14 cellular contexts compared by ENCODE assay signal in the genomic region with DNA sequence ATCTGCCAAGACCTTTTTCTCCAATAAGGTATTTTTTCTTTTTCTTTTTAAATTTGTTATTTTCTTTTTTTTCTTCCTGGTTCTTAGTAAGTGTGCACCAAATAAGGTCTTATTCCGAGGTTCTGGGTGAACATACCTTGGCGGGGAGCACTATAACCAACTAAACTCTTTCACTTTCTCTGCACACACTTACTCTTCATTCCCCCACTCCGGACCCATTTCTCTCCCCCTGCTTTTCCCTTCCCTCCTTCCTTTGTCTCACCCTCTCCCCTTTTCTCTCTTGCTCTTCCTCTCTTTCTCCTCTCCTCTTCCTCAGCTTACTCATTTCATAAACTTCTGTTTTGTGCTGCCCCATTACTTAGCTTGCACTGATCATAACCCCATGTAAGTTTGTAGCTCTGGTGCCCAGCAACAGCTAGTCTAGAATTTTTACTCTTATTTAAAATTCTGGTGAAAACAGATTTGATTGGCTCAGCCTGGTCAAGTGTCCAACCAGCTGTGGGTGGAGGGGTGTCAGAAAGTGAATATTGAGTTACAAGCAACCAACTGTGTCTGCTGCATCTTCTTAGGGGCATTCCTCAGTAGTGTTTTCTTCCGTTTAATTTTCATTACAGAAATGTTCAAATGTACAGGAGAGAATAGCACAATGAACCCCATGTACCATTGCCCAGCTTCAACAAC.
DNase-seq lines count a peak whose midpoint lies in the region; ATAC-seq and TF ChIP-seq lines count a peak whose summit lies in the region.
"Had no signal": no experiment of that assay in that cellular context is flagged by ENCODE, and none has a peak within 500 bp of the region (broad histone marks: within the 10 kb centered on the region; RNA-seq: fewer than 3 reads in every experiment).

No MANE protein-coding gene starts in this region.

- H3K27ac ChIP-seq in neutrophil: peak overlapping the region; percentile 73
- H3K27ac ChIP-seq in spleen: peak overlapping the region in 2 of 8 donors; percentile 21 to 64
- H3K27ac ChIP-seq: gastrocnemius medialis, skin epidermis, upper lobe of right lung had no signal

- no peaks in the 10 kb centered on the region for H3K36me3 ChIP-seq in neutrophil
- H3K36me3 ChIP-seq in spleen: no peaks in the 10 kb centered on the region
- H3K36me3 ChIP-seq: gastrocnemius medialis, upper lobe of right lung had no signal

- DNase-seq in activated CD8-positive, alpha-beta memory T cell treated with anti-CD3 and anti-CD28 coated beads, Interleukin-2, amount 10 ng/mL, durations not matched to agents 7 days and 5 days: no peak
- no peak for DNase-seq in activated CD8-positive, alpha-beta memory T cell treated with anti-CD3 and anti-CD28 coated beads, Interleukin-2, amount 50 U/mL, for 48 hours
- DNase-seq in activated B cell treated with CpG ODN at 0.5 μM for 24 hours (no peak), spleen (no peak), Right ventricle myocardium inferior (ENCODE audit: missing footprints) (no peak), hippocampal formation (lab: John Stamatoyannopoulos, UW) (no peak)
- DNase-seq: cerebellar nuclear complex, gastrocnemius medialis, left ventricle myocardium superior, posterior cingulate gyrus, upper lobe of right lung had no signal

- POLR2A ChIA-PET in activated B cell treated with CpG ODN at 0.5 μM for 24 hours (lab: Charles Lee): no interaction called here

- H3K4me1 ChIP-seq in neutrophil (ENCODE audit: control insufficient read depth in 1 of 2, insufficient read depth in 1 of 2, low read depth in 1 of 2, low read length in 1 of 2) (peaks cover 22 to 24% of the 10 kb centered on the region in 2 experiments), spleen (peaks cover 0 to 23% (median 11%) of the 10 kb centered on the region in 6 donors)
- H3K4me1 ChIP-seq: gastrocnemius medialis, upper lobe of right lung had no signal

- no peaks in the 10 kb centered on the region for H3K9me3 Mint-ChIP-seq in activated CD8-positive, alpha-beta memory T cell treated with anti-CD3 and anti-CD28 coated beads, Interleukin-2, amount 10 ng/mL, durations not matched to agents 7 days and 5 days (ENCODE audit: low read depth)
- no peaks in the 10 kb centered on the region for H3K9me3 Mint-ChIP-seq in activated B cell treated with CpG ODN at 0.5 μM for 24 hours

- TF ChIP-seq CTCF in activated B cell treated with CpG ODN at 0.5 μM for 24 hours (IDR thresholded peaks at IDR 0.05): no peak
- no peak for TF ChIP-seq CTCF in neutrophil (IDR thresholded peaks at IDR 0.05)
- TF ChIP-seq CTCF in spleen (IDR thresholded peaks at IDR 0.05 in 8 of 11, conservative IDR thresholded peaks at IDR 0.05 in 3 of 11): no peak

- no peak for ATAC-seq in activated CD8-positive, alpha-beta memory T cell treated with anti-CD3 and anti-CD28 coated beads, Interleukin-2, amount 10 ng/mL, durations not matched to agents 7 days and 5 days
- ATAC-seq in GM18858 (IDR thresholded peaks at IDR 0.05; ENCODE audit: unreplicated experiment) (peak; percentile 53), activated B cell treated with CpG ODN at 0.5 μM for 24 hours (ENCODE audit: low read depth) (peak; percentile 21), Right ventricle myocardium inferior (no peak)
- ATAC-seq: gastrocnemius medialis, left ventricle myocardium superior had no signal

- H3K27me3 ChIP-seq in neutrophil (no peaks in the 10 kb centered on the region), spleen (replicated peaks in 1 of 7) (no peaks in the 10 kb centered on the region)
- H3K27me3 ChIP-seq: gastrocnemius medialis, upper lobe of right lung had no signal

- H3K4me1 Mint-ChIP-seq in activated CD8-positive, alpha-beta memory T cell treated with anti-CD3 and anti-CD28 coated beads, Interleukin-2, amount 10 ng/mL, durations not matched to agents 7 days and 5 days: peaks cover 18% of the 10 kb centered on the region
- peaks cover 17% of the 10 kb centered on the region for H3K4me1 Mint-ChIP-seq in activated B cell treated with CpG ODN at 0.5 μM for 24 hours

- 85 to 95% (median 94%) methylated on average over 4 of the region's 4 CpGs for WGBS in spleen, 5 donors

- CTCF ChIA-PET in activated CD8-positive, alpha-beta memory T cell treated with anti-CD3 and anti-CD28 coated beads, Interleukin-2, amount 10 ng/mL, durations not matched to agents 7 days and 5 days (lab: Charles Lee): no interaction called here
- CTCF ChIA-PET in activated B cell treated with CpG ODN at 0.5 μM for 24 hours (lab: Charles Lee): no interaction called here

- no peaks in the 10 kb centered on the region for H3K27me3 Mint-ChIP-seq in activated CD8-positive, alpha-beta memory T cell treated with anti-CD3 and anti-CD28 coated beads, Interleukin-2, amount 10 ng/mL, durations not matched to agents 7 days and 5 days
- H3K27me3 Mint-ChIP-seq in activated B cell treated with CpG ODN at 0.5 μM for 24 hours: no peaks in the 10 kb centered on the region

- H3K27ac Mint-ChIP-seq in activated CD8-positive, alpha-beta memory T cell treated with anti-CD3 and anti-CD28 coated beads, Interleukin-2, amount 10 ng/mL, durations not matched to agents 7 days and 5 days: peak overlapping the region; percentile 91
- no peak overlapping the region for H3K27ac Mint-ChIP-seq in activated B cell treated with CpG ODN at 0.5 μM for 24 hours

- H3K9me3 ChIP-seq in neutrophil (no peaks in the 10 kb centered on the region), spleen (no peaks in the 10 kb centered on the region)
- H3K9me3 ChIP-seq: gastrocnemius medialis, upper lobe of right lung had no signal

- H3K36me3 Mint-ChIP-seq in activated CD8-positive, alpha-beta memory T cell treated with anti-CD3 and anti-CD28 coated beads, Interleukin-2, amount 10 ng/mL, durations not matched to agents 7 days and 5 days: no peaks in the 10 kb centered on the region
- H3K36me3 Mint-ChIP-seq in activated B cell treated with CpG ODN at 0.5 μM for 24 hours (ENCODE audit: low read depth): no peaks in the 10 kb centered on the region

- intact Hi-C loops in activated B cell treated with CpG ODN at 0.5 μM for 24 hours (cut with micrococcal nuclease): no loop called here
- intact Hi-C loops in spleen (cut with DNase I; ENCODE audit: low total_unique reads): no loop called here
- intact Hi-C loops in Right ventricle myocardium inferior (cut with DNase I): no loop called here

- peak overlapping the region; percentile 80 for H3K4me3 Mint-ChIP-seq in activated CD8-positive, alpha-beta memory T cell treated with anti-CD3 and anti-CD28 coated beads, Interleukin-2, amount 10 ng/mL, durations not matched to agents 7 days and 5 days
- H3K4me3 Mint-ChIP-seq in activated B cell treated with CpG ODN at 0.5 μM for 24 hours: no peak overlapping the region

- TF ChIP-seq POLR2A in spleen (IDR thresholded peaks at IDR 0.05): no peak

- H3K4me3 ChIP-seq in neutrophil (ENCODE audit: low read depth in 1 of 2, low read length in 1 of 2): no peak overlapping the region
- no peak overlapping the region for H3K4me3 ChIP-seq in spleen
- H3K4me3 ChIP-seq: gastrocnemius medialis, skin epidermis, upper lobe of right lung had no signal

Comparison
In these comparisons a context has a peak if more than half of its experiments do, and no peak if none do; other contexts are left out.
1. ATAC-seq: peak in GM18858 (single experiment) and activated B cell treated with CpG ODN at 0.5 μM for 24 hours (single experiment); none in activated CD8-positive, alpha-beta memory T cell treated with anti-CD3 and anti-CD28 coated beads, Interleukin-2, amount 10 ng/mL, durations not matched to agents 7 days and 5 days (single experiment) and Right ventricle myocardium inferior (single experiment).